26 cellular contexts compared by ENCODE assay signal in the genomic region with DNA sequence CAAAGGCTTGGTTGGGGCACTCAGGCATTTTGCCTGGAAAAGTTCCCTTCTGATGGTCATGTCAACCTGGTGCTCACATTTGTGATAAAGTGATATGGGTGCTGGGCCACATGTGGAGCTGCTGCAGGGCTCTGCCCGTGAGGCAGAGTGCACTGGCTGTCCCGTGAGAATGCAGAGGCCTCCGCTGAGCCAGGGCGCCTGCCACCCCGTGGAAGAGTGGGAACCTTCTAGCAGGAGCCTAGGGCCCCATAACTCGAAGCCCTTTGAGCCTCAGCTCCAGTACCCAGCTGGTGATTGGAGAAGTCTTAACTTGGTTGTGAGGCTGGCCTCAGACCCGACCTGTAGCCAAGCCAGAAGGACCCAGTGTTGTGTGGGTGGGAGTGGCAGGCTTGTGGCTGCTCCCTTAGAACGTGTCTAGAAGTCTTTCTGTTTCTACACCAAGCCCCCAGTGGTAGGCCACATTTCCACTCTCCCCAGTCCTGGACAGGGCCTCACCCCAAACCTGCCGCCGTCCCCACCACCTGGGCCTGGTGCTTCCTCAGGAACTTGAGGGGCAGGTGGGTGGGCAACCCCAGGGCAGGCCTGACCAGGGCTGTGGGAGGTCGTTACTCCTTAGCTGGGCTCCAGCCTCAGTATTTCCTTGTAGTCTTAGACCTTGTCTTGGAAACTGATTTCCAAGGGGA. TPM values are rescaled to one million over a fixed set of nuclear protein-coding genes. Genes with fewer than 3 reads are reported as not detected.
A peak's percentile ranks its signal among the peaks of the same experiment; 100 is the strongest.
DNase-seq lines count a peak whose midpoint lies in the region; ATAC-seq, FAIRE-seq and TF ChIP-seq lines count a peak whose summit lies in the region.
"Had no signal": no experiment of that assay in that cellular context is flagged by ENCODE, and none has a peak within 500 bp of the region (broad histone marks: within the 10 kb centered on the region; RNA-seq: fewer than 3 reads in every experiment).

No MANE protein-coding gene starts in this region.

- H3K23ac ChIP-seq in neuronal stem cell (ENCODE audit: low read depth, low read length, poor library complexity), result no peak overlapping the region

- H3K27ac ChIP-seq in right atrium auricular region (no peak overlapping the region), left ventricle myocardium inferior (replicated peaks) (no peak overlapping the region), K562 (ENCODE audit: extremely low read depth, low read depth, low read length) (no peak overlapping the region), neuronal stem cell (replicated peaks; ENCODE audit: low read length) (no peak overlapping the region)
- H3K27ac ChIP-seq: thoracic aorta, vagina had no signal

- peaks cover 13% of the 10 kb centered on the region; the same call in 1 of the 2 replicates for H4K20me1 ChIP-seq in K562 (replicated peaks; ENCODE audit: control insufficient read depth, insufficient read depth, low read length)

- H3K27me3 Mint-ChIP-seq in CD14-positive monocyte (ENCODE audit: low read depth in 3 of 3), result peaks cover 0 to 2% (median 0%) of the 10 kb centered on the region in 3 donors
- H3K27me3 Mint-ChIP-seq: B cell; central memory CD8-positive, alpha-beta T cell; natural killer cell treated with Interleukin-12 subunit alpha and Interleukin-12 subunit beta and Interleukin-15 and Interleukin-18, amount 100 ng/mL, for 72 hours had no signal

- peak overlapping the region in 1 of 7 donors; percentile 74 for H3K27ac Mint-ChIP-seq in CD14-positive monocyte
- H3K27ac Mint-ChIP-seq: B cell; natural killer cell treated with Interleukin-12 subunit alpha and Interleukin-12 subunit beta and Interleukin-15 and Interleukin-18, amount 100 ng/mL, for 72 hours; WTC11 had no signal

- H3K4ac ChIP-seq in neuronal stem cell (ENCODE audit: low read length), result no peak overlapping the region

- no peaks in the 10 kb centered on the region for H3K9me3 Mint-ChIP-seq in CD14-positive monocyte
- H3K9me3 Mint-ChIP-seq: central memory CD8-positive, alpha-beta T cell; natural killer cell treated with Interleukin-12 subunit alpha and Interleukin-12 subunit beta and Interleukin-15 and Interleukin-18, amount 100 ng/mL, for 72 hours; WTC11 had no signal

- DNase-seq in right atrium auricular region (ENCODE audit: low spot score), result peak; percentile 53
- no peak for DNase-seq in left ventricle myocardium inferior
- DNase-seq in K562 (ENCODE audit: extremely low read depth in 1 of 4, low spot score in 3 of 4), result no peak
- DNase-seq in neuronal stem cell (ENCODE audit: low spot score), result no peak
- DNase-seq in MV-4-11 (lab: John Stamatoyannopoulos, UW), result no peak
- no peak for DNase-seq in activated CD8-positive, alpha-beta memory T cell treated with anti-CD3 and anti-CD28 coated beads, Interleukin-2, amount 50 U/mL, for 4 hours
- no peak for DNase-seq in CD14-positive monocyte (ENCODE audit: low spot score)
- DNase-seq in activated effector memory CD4-positive, alpha-beta T cell treated with Interleukin-2 at 50 U/mL for 16 hours, result no peak
- DNase-seq: activated CD4-positive, alpha-beta T cell treated with anti-CD3 and anti-CD28 coated beads, Interleukin-2, amount 50 U/mL, for 1 hour; activated naive CD4-positive, alpha-beta T cell treated with Interleukin-2 at 50 U/mL for 16 hours; dorsolateral prefrontal cortex; H7; hippocampal formation; NCI-H1092; NCI-H1694 treated with DMSO at 0.1 percent for 48 hours; NCI-H82; stimulated activated naive CD8-positive, alpha-beta T cell treated with anti-CD3 and anti-CD28 coated beads, Interleukin-15, Interleukin-2, amounts not matched to agents 100 U/mL and 50 U/mL, for 24 hours had no signal

- no peaks in the 10 kb centered on the region for H3K27me3 ChIP-seq in right atrium auricular region
- H3K27me3 ChIP-seq in left ventricle myocardium inferior (ENCODE audit: low read depth), result no peaks in the 10 kb centered on the region
- no peaks in the 10 kb centered on the region for H3K27me3 ChIP-seq in K562 (ENCODE audit: control insufficient read depth in 2 of 2, insufficient read depth in 2 of 2, low read length in 2 of 2)
- H3K27me3 ChIP-seq in neuronal stem cell (ENCODE audit: control insufficient read depth in 3 of 3, insufficient read depth in 3 of 3, low read depth in 1 of 3, low read length in 3 of 3), result peaks cover 0 to 12% (median 0%) of the 10 kb centered on the region in 3 experiments
- H3K27me3 ChIP-seq: dorsolateral prefrontal cortex, vagina had no signal

- no peak overlapping the region for H2BK120ac ChIP-seq in neuronal stem cell (ENCODE audit: low read depth, low read length)

- TF ChIP-seq RAD21 in K562 (CRISPR knock-in tag; conservative IDR thresholded peaks at IDR 0.05 in 1 of 2, IDR thresholded peaks at IDR 0.05 in 1 of 2), result no peak

- in situ Hi-C loops in K562 (cut with MboI), result no loop called here

- H3K79me1 ChIP-seq in neuronal stem cell (ENCODE audit: low read depth, low read length), result peaks cover 5% of the 10 kb centered on the region

- H3K9me3 ChIP-seq in right atrium auricular region (no peaks in the 10 kb centered on the region), left ventricle myocardium inferior (replicated peaks) (no peaks in the 10 kb centered on the region), K562 (replicated peaks; ENCODE audit: control insufficient read depth, insufficient read depth, low read depth, low read length) (no peaks in the 10 kb centered on the region), neuronal stem cell (replicated peaks in 1 of 2; ENCODE audit: control insufficient read depth in 2 of 2, insufficient read depth in 1 of 2, low read depth in 1 of 2, low read length in 2 of 2) (no peaks in the 10 kb centered on the region)
- H3K9me3 ChIP-seq: A549, thoracic aorta, vagina had no signal

- H3K4me3 Mint-ChIP-seq in CD14-positive monocyte, result no peak overlapping the region
- H3K4me3 Mint-ChIP-seq: B cell; central memory CD8-positive, alpha-beta T cell; natural killer cell treated with Interleukin-12 subunit alpha and Interleukin-12 subunit beta and Interleukin-15 and Interleukin-18, amount 100 ng/mL, for 72 hours; WTC11 had no signal

- TF ChIP-seq CTCF in right atrium auricular region (IDR thresholded peaks at IDR 0.05) (no peak), left ventricle myocardium inferior (IDR thresholded peaks at IDR 0.05; ENCODE audit: borderline replicate concordance) (no peak), K562 (IDR thresholded peaks at IDR 0.05 in 2 of 3, conservative IDR thresholded peaks at IDR 0.05 in 1 of 3; ENCODE audit: insufficient read depth in 2 of 3, low read depth in 1 of 3, low read length in 3 of 3) (no peak), CD14-positive monocyte (IDR thresholded peaks at IDR 0.05) (no peak)

- no peak for FAIRE-seq in K562 (lab: Jason Lieb, UNC)
- FAIRE-seq: A549, GM12892, RCC 7860 had no signal

- peaks cover 13% of the 10 kb centered on the region; the same call in 2 of the 3 replicates for H3K79me2 ChIP-seq in K562 (ENCODE audit: control insufficient read depth, insufficient read depth, low read length)

- peaks cover 26% of the 10 kb centered on the region for H3K4me1 Mint-ChIP-seq in CD14-positive monocyte

- no peak overlapping the region for H2BK15ac ChIP-seq in neuronal stem cell (ENCODE audit: low read length)

- H3K4me1 ChIP-seq in right atrium auricular region (peaks cover 0 to 20% of the 10 kb centered on the region in 2 donors), left ventricle myocardium inferior (peaks cover 44% of the 10 kb centered on the region), K562 (replicated peaks in 1 of 2; ENCODE audit: control insufficient read depth in 2 of 2, insufficient read depth in 2 of 2, low read length in 2 of 2) (peaks cover 3 to 30% of the 10 kb centered on the region in 2 experiments), neuronal stem cell (ENCODE audit: control insufficient read depth in 2 of 2, insufficient read depth in 1 of 2, low read depth in 1 of 2, low read length in 2 of 2) (peaks cover 0 to 15% of the 10 kb centered on the region in 2 donors)

- CTCF ChIA-PET in K562 (lab: Yijun Ruan, JAX; ENCODE audit: low intra/inter-chr PET ratio), result no interaction called here

- TF ChIP-seq POLR2A in K562 (conservative IDR thresholded peaks at IDR 0.05), result no peak

- no peak overlapping the region for H3K14ac ChIP-seq in neuronal stem cell (ENCODE audit: low read length)

- peak overlapping the region; percentile 28 for H2BK5ac ChIP-seq in neuronal stem cell (ENCODE audit: low read length)

- intact Hi-C loops in left ventricle myocardium inferior (cut with micrococcal nuclease), result no loop called here
- intact Hi-C loops in K562 (cut with micrococcal nuclease), result loop anchor here (10.0 kb wide), 1 partner anchor 423 kb away; a partner anchor contains a TSS
- intact Hi-C loops in CD14-positive monocyte (cut with micrococcal nuclease), result loop anchor here in 1 of 2 donors (10.0 kb wide), 4 partner anchors 397 to 543 kb away; a partner anchor contains a TSS

- no peak overlapping the region for H3K18ac ChIP-seq in neuronal stem cell (ENCODE audit: low read length)

- H3K9ac ChIP-seq in K562 (ENCODE audit: insufficient read depth in 1 of 2, low read depth in 2 of 2, low read length in 2 of 2) (0 out of 4 replicates have a peak overlapping the region, but pooled peaks of 1 of the 2 experiments have one; percentile 5), neuronal stem cell (ENCODE audit: low read depth, low read length, poor library complexity) (no peak overlapping the region)

- no peak overlapping the region for H3K4me3 ChIP-seq in right atrium auricular region
- H3K4me3 ChIP-seq in left ventricle myocardium inferior, result no peak overlapping the region
- H3K4me3 ChIP-seq in K562, result no peak overlapping the region
- H3K4me3 ChIP-seq in neuronal stem cell (ENCODE audit: low read length in 2 of 2), result no peak overlapping the region
- H3K4me3 ChIP-seq: A549, dorsolateral prefrontal cortex, thoracic aorta, vagina had no signal

- H3K36me3 ChIP-seq in right atrium auricular region (peaks cover 68% of the 10 kb centered on the region), left ventricle myocardium inferior (peaks cover 60% of the 10 kb centered on the region), K562 (ENCODE audit: control insufficient read depth, insufficient read depth, low read length) (peaks cover 78% of the 10 kb centered on the region), neuronal stem cell (replicated peaks in 1 of 2; ENCODE audit: control insufficient read depth in 2 of 2, insufficient read depth in 2 of 2, low read length in 2 of 2) (peaks cover 46 to 84% of the 10 kb centered on the region in 2 donors)

- BruUV-seq in K562 (replicated peaks; lab: Mats Ljungman, UMichigan), result no TSS peak

- no peak overlapping the region for H2AK5ac ChIP-seq in neuronal stem cell (ENCODE audit: low read depth, low read length)

- H2BK12ac ChIP-seq in neuronal stem cell (ENCODE audit: low read length), result no peak overlapping the region

- H3K36me3 Mint-ChIP-seq in CD14-positive monocyte, result peaks cover 43 to 60% of the 10 kb centered on the region in 2 donors

- WGBS in K562 (ENCODE audit: insufficient coverage, low coverage, missing lambda C conversion rate), result 86% methylated on average over 7 of the region's 11 CpGs
- no CpG with 5 or more reads among the region's 11 CpGs for WGBS in neuronal stem cell (ENCODE audit: extremely low coverage in 2 of 2, insufficient read length in 2 of 2, insufficient replicate concordance in 1 of 2), 2 donors

- no peaks in the 10 kb centered on the region for H3K9me1 ChIP-seq in K562 (ENCODE audit: control insufficient read depth, insufficient read depth, low read length)

- POLR2A ChIA-PET in K562 (lab: Yijun Ruan, JAX), result interaction anchor here (0.7 to 2.9 kb wide), 6 partner anchors 7 to 426 kb away, joined by 3 to 23 read pairs (median 3); no protein-coding TSS in a partner anchor

- no peak for TF ChIP-seq EP300 in K562 (IDR thresholded peaks at IDR 0.05; ENCODE audit: low read length)

- H4K91ac ChIP-seq in neuronal stem cell (ENCODE audit: low read depth, low read length, poor library complexity), result no peak overlapping the region

- H4K8ac ChIP-seq in neuronal stem cell (ENCODE audit: low read depth, low read length), result no peak overlapping the region

- H3K4me2 ChIP-seq in K562 (ENCODE audit: insufficient read depth, low read length) (no peak overlapping the region), neuronal stem cell (ENCODE audit: insufficient read depth, low read length, poor library complexity, severe bottlenecking) (no peak overlapping the region)
- H3K4me2 ChIP-seq: A549 had no signal

- no peak for ATAC-seq in K562
- ATAC-seq: A549; natural killer cell treated with Interleukin-12 subunit alpha and Interleukin-12 subunit beta and Interleukin-15 and Interleukin-18, amount 100 ng/mL, for 72 hours; stimulated activated naive CD8-positive, alpha-beta T cell treated with anti-CD3 and anti-CD28 coated beads, Interleukin-15, Interleukin-2, amounts not matched to agents 100 U/mL and 50 U/mL, for 24 hours; WTC11 had no signal

- no peak overlapping the region for H2AFZ ChIP-seq in K562 (ENCODE audit: low read depth, low read length)
- no peak overlapping the region for H2AFZ ChIP-seq in neuronal stem cell (ENCODE audit: low read length)

RNA-seq across cellular contexts. Expression of a gene that starts 19.7 kb away (rescaled TPM):
- 100 to 1,000 TPM in 1 of 2 donors, 10 to 100 TPM in 1; 74.5 to 109 TPM for total RNA-seq in right atrium auricular region
- 65.8 TPM for total RNA-seq in left ventricle myocardium inferior
- total RNA-seq in K562 (2011; cell fraction: chromatin; rRNA removed; ENCODE audit: low replicate concordance), result 177 and 213 TPM in 2 replicates
- total RNA-seq in K562 (2011; cell fraction: nucleolus; rRNA removed), result 209 and 221 TPM in 2 replicates
- total RNA-seq in K562 (2011; cell fraction: nucleoplasm; rRNA removed), result 193 and 199 TPM in 2 replicates
- 79.1 and 105 TPM in 2 replicates for total RNA-seq in K562 (2014; rRNA removed)
- 69.1 and 72.5 TPM in 2 replicates for total RNA-seq in K562 (2014; rRNA removed; fragmentation: Illumina TruSeq; extraction: Trizol)
- total RNA-seq in K562 (2015; rRNA removed; fragmentation: Illumina TruSeq; extraction: Trizol), result 97.5 and 98.2 TPM in 2 replicates
- total RNA-seq in K562 (2021), result 112 and 113 TPM in 2 replicates
- 137 and 140 TPM in 2 replicates for polyA plus RNA-seq in K562 (2011; rRNA removed)
- polyA plus RNA-seq in K562 (2011; cell fraction: cytosol; rRNA removed), result 138 and 154 TPM in 2 replicates
- 101 and 119 TPM in 2 replicates for polyA plus RNA-seq in K562 (2011; cell fraction: nucleus; rRNA removed)
- 84.1 and 153 TPM in 2 replicates for polyA plus RNA-seq in K562 (2012)
- 101 and 109 TPM in 2 replicates for polyA plus RNA-seq in K562 (2014; fragmentation: Illumina TruSeq; extraction: Trizol)
- polyA plus RNA-seq in K562 (2014; fragmentation: Nextera tagmentation; extraction: Ambion mirVana), result 1 to 10 TPM; 1.9 to 5.1 TPM
- polyA plus RNA-seq in K562 (2014; rRNA removed), result 76.4 and 97.8 TPM in 2 replicates
- 167 and 193 TPM in 2 replicates for polyA minus RNA-seq in K562 (2011; rRNA and poly(A)+ RNA removed)
- polyA minus RNA-seq in K562 (2011; cell fraction: cytosol; rRNA and poly(A)+ RNA removed), result 80.9 and 97.1 TPM in 2 replicates
- 37.3 and 56.3 TPM in 2 replicates for polyA minus RNA-seq in K562 (2011; cell fraction: nucleus; rRNA and poly(A)+ RNA removed)
- polyA plus RNA-seq in neuronal stem cell (2013, experiment 1 of 2), result 61.5 TPM
- polyA plus RNA-seq in neuronal stem cell (2013, experiment 2 of 2), result 64.0 TPM
- 100 to 1,000 TPM; 114 to 136 TPM for polyA plus RNA-seq in CD14-positive monocyte

RNA-seq across cellular contexts. Expression of a gene that starts 51.7 kb away (rescaled TPM):
- total RNA-seq in right atrium auricular region (10 to 100 TPM; 20.9 to 31.0 TPM), left ventricle myocardium inferior (25.3 TPM), K562 (2014; rRNA removed) (140 and 148 TPM in 2 replicates), K562 (2014; rRNA removed; fragmentation: Illumina TruSeq; extraction: Trizol) (117 and 119 TPM in 2 replicates), K562 (2015; rRNA removed; fragmentation: Illumina TruSeq; extraction: Trizol) (131 TPM in 2 replicates), K562 (2021) (106 and 110 TPM in 2 replicates)
- 55.5 and 61.2 TPM in 2 replicates for total RNA-seq in K562 (2011; cell fraction: chromatin; rRNA removed; ENCODE audit: low replicate concordance)
- total RNA-seq in K562 (2011; cell fraction: nucleolus; rRNA removed), result 45.7 and 51.0 TPM in 2 replicates
- total RNA-seq in K562 (2011; cell fraction: nucleoplasm; rRNA removed), result 45.6 and 47.1 TPM in 2 replicates
- polyA plus RNA-seq in K562 (2011; rRNA removed) (69.8 and 94.4 TPM in 2 replicates), K562 (2014; fragmentation: Illumina TruSeq; extraction: Trizol) (140 and 147 TPM in 2 replicates), K562 (2014; fragmentation: Nextera tagmentation; extraction: Ambion mirVana) (10 to 100 TPM; 20.7 to 40.2 TPM), K562 (2014; rRNA removed) (103 and 113 TPM in 2 replicates), CD14-positive monocyte (10 to 100 TPM; 14.4 to 16.2 TPM)
- 80.6 and 98.7 TPM in 2 replicates for polyA plus RNA-seq in K562 (2011; cell fraction: cytosol; rRNA removed)
- 36.0 and 40.8 TPM in 2 replicates for polyA plus RNA-seq in K562 (2011; cell fraction: nucleus; rRNA removed)
- 77.9 and 122 TPM in 2 replicates for polyA plus RNA-seq in K562 (2012)
- polyA minus RNA-seq in K562 (2011; rRNA and poly(A)+ RNA removed), result 63.4 and 91.2 TPM in 2 replicates
- 42.4 and 64.1 TPM in 2 replicates for polyA minus RNA-seq in K562 (2011; cell fraction: cytosol; rRNA and poly(A)+ RNA removed)
- polyA minus RNA-seq in K562 (2011; cell fraction: nucleus; rRNA and poly(A)+ RNA removed), result 28.1 and 32.5 TPM in 2 replicates
- 62.1 TPM for polyA plus RNA-seq in neuronal stem cell (2013, experiment 1 of 2)
- 61.3 TPM for polyA plus RNA-seq in neuronal stem cell (2013, experiment 2 of 2)
